ENCODE assay signal across 18 cellular contexts in genomic region chr10:72007246-72007892, GRCh38. TPM values are rescaled to one million over a fixed set of nuclear protein-coding genes. Genes with fewer than 3 reads are reported as not detected.
DNase-seq lines count a peak whose midpoint lies in the region; ATAC-seq and TF ChIP-seq lines count a peak whose summit lies in the region.
"Had no signal": no experiment of that assay in that cellular context is flagged by ENCODE, and none has a peak within 500 bp of the region (broad histone marks: within the 10 kb centered on the region; RNA-seq: fewer than 3 reads in every experiment).

No MANE protein-coding gene starts in this region.

- H3K27ac ChIP-seq in right atrium auricular region (peak overlapping the region; percentile 8 to 27), psoas muscle (peak overlapping the region; percentile 34), vagina (peak overlapping the region; percentile 89)
- H3K27ac ChIP-seq: SJCRH30 had no signal

- no peak for TF ChIP-seq CTCF in right atrium auricular region (IDR thresholded peaks at IDR 0.05)
- no peak for TF ChIP-seq CTCF in psoas muscle (IDR thresholded peaks at IDR 0.05)
- no peak for TF ChIP-seq CTCF in vagina (IDR thresholded peaks at IDR 0.05)

- H3K36me3 ChIP-seq in right atrium auricular region (peaks cover 33% of the 10 kb centered on the region), psoas muscle (ENCODE audit: insufficient read depth in 1 of 2, low read depth in 1 of 2) (peaks cover 0 to 29% of the 10 kb centered on the region in 2 donors), vagina (peaks cover 0 to 18% of the 10 kb centered on the region in 2 donors)

- intact Hi-C loops in Right ventricle myocardium inferior (cut with DNase I) (no loop called here), cardiac septum (cut with DNase I) (no loop called here), psoas muscle (cut with DNase I) (no loop called here), vagina (cut with DNase I) (no loop called here)

- H3K27me3 ChIP-seq in right atrium auricular region: no peaks in the 10 kb centered on the region
- H3K27me3 ChIP-seq in psoas muscle (ENCODE audit: insufficient read depth in 3 of 3, low read length in 2 of 3): no peaks in the 10 kb centered on the region
- no peaks in the 10 kb centered on the region for H3K27me3 ChIP-seq in vagina
- H3K27me3 ChIP-seq: hepatocyte, SJCRH30 had no signal

- H3K4me1 ChIP-seq in right atrium auricular region (peaks cover 0 to 47% of the 10 kb centered on the region in 2 donors), psoas muscle (peaks cover 34% of the 10 kb centered on the region), vagina (peaks cover 61% of the 10 kb centered on the region)

- TF ChIP-seq POLR2A in vagina (IDR thresholded peaks at IDR 0.05): no peak

- 90 to 92% (median 90%) methylated on average over 52 to 59 of the region's 59 CpGs for WGBS in psoas muscle, 3 donors

- peak; percentile 89 for DNase-seq in Right ventricle myocardium inferior (ENCODE audit: missing footprints)
- no peak for DNase-seq in cardiac septum (ENCODE audit: low spot score)
- DNase-seq in right atrium auricular region (ENCODE audit: low spot score): no peak
- DNase-seq in psoas muscle: peak; percentile 60 to 85
- peak in 1 of 2 donors; percentile 87 for DNase-seq in vagina (ENCODE audit: extremely low spot score in 2 of 2)
- no peak for DNase-seq in activated CD4-positive, CD25-positive, alpha-beta regulatory T cell treated with anti-CD3 and anti-CD28 coated beads, Interleukin-2, amount 50 U/mL, for 72 hours
- no peak for DNase-seq in activated CD4-positive, alpha-beta T cell treated with anti-CD3 and anti-CD28 coated beads for 1 hour
- DNase-seq: activated CD4-positive, CD25-positive, alpha-beta regulatory T cell; activated CD8-positive, alpha-beta memory T cell treated with anti-CD3 and anti-CD28 coated beads, Interleukin-2, amount 10 ng/mL, durations not matched to agents 7 days and 5 days; effector memory CD4-positive, alpha-beta T cell; HCEC 1CT; KBM-7; NCI-H1048; NCI-H2107; NCI-H526; SJCRH30 had no signal

- ATAC-seq in Right ventricle myocardium inferior: peak; percentile 14
- ATAC-seq in psoas muscle: no peak
- no peak for ATAC-seq in HG02623 (IDR thresholded peaks at IDR 0.05; ENCODE audit: unreplicated experiment)
- ATAC-seq: activated CD8-positive, alpha-beta memory T cell treated with anti-CD3 and anti-CD28 coated beads, Interleukin-2, amount 10 ng/mL, durations not matched to agents 7 days and 5 days had no signal

- no peak overlapping the region for H3K4me3 ChIP-seq in right atrium auricular region
- no peak overlapping the region for H3K4me3 ChIP-seq in psoas muscle
- H3K4me3 ChIP-seq in vagina: no peak overlapping the region
- H3K4me3 ChIP-seq: hepatocyte, SJCRH30 had no signal

- H3K9me3 ChIP-seq in right atrium auricular region: no peaks in the 10 kb centered on the region
- H3K9me3 ChIP-seq in psoas muscle: no peaks in the 10 kb centered on the region
- H3K9me3 ChIP-seq in vagina: no peaks in the 10 kb centered on the region
- H3K9me3 ChIP-seq: SJCRH30 had no signal

RNA-seq across cellular contexts. Expression of gene CHST3, which starts 43.2 kb away (rescaled TPM):
- 18.1 TPM for total RNA-seq in Right ventricle myocardium inferior
- 24.4 TPM for total RNA-seq in cardiac septum
- total RNA-seq in right atrium auricular region: 10 to 100 TPM; 21.3 to 45.4 TPM
- 10 to 100 TPM; 10.6 to 44.0 (median 16.6) TPM for total RNA-seq in psoas muscle
- polyA plus RNA-seq in psoas muscle: 10 to 100 TPM in 1 of 3 donors, 1 to 10 TPM in 2; 3.3 to 12.1 (median 8.2) TPM
- total RNA-seq in vagina: 26.0 TPM

Comparison
In these comparisons a context has a peak if more than half of its experiments do, and no peak if none do; other contexts are left out.
1. DNase-seq: peak in Right ventricle myocardium inferior (single experiment) and psoas muscle (2 of 2); none in cardiac septum (single experiment), right atrium auricular region (single experiment), activated CD4-positive, CD25-positive, alpha-beta regulatory T cell treated with anti-CD3 and anti-CD28 coated beads, Interleukin-2, amount 50 U/mL, for 72 hours (single experiment) and activated CD4-positive, alpha-beta T cell treated with anti-CD3 and anti-CD28 coated beads for 1 hour (single experiment).
2. H3K27ac ChIP-seq: peak in every context shown above with its lines; median percentile 89 in vagina; 34 in psoas muscle; 18 in right atrium auricular region.